In the genomic region with DNA sequence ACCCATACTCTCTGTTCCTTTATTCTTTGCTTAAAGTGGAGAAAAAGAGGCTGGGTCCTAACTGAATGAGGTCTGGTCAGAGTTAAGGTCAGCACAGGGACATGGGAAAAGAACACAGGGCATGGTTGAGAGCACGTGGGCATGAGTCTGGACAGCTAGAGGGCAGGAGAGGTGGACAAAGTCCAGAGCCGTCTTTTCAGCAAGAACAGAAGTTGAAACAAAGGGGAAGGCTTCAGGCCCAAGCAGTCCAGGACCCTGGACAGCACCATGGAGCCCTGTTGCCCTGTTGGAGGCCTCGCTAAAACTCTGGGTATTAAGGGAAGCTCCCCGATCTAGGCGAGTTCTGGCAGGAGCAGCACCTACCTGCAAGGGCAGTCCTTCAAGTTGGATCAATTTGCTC, we compare ENCODE assay signal across 11 cellular contexts. TPM values are rescaled to one million over a fixed set of nuclear protein-coding genes. Genes with fewer than 3 reads are reported as not detected.
A peak's percentile ranks its signal among the peaks of the same experiment; 100 is the strongest.
DNase-seq lines count a peak whose midpoint lies in the region; ATAC-seq, FAIRE-seq and TF ChIP-seq lines count a peak whose summit lies in the region.
"Had no signal": no experiment of that assay in that cellular context is flagged by ENCODE, and none has a peak within 500 bp of the region (broad histone marks: within the 10 kb centered on the region; RNA-seq: fewer than 3 reads in every experiment).

No MANE protein-coding gene starts in this region.

- H3K4me3 Mint-ChIP-seq in osteocyte (ENCODE audit: unreplicated experiment), result no peak overlapping the region
- H3K4me3 Mint-ChIP-seq: immature natural killer cell had no signal

- no peak overlapping the region for H3K27ac Mint-ChIP-seq in osteocyte (ENCODE audit: unreplicated experiment)
- H3K27ac Mint-ChIP-seq: immature natural killer cell had no signal

- 53% methylated on average over 5 of the region's 5 CpGs for WGBS in suprapubic skin

- no peak for FAIRE-seq in frontal cortex (lab: Jason Lieb, UNC)

- no peaks in the 10 kb centered on the region for H3K9me3 Mint-ChIP-seq in osteocyte (ENCODE audit: unreplicated experiment)
- H3K9me3 Mint-ChIP-seq: immature natural killer cell had no signal

- no peaks in the 10 kb centered on the region for H3K27me3 Mint-ChIP-seq in osteocyte (ENCODE audit: unreplicated experiment)

- DNase-seq in HFF-Myc (ENCODE audit: extremely low read depth, low read depth) (peak; percentile 4), RWPE2 (ENCODE audit: low spot score) (no peak), fibroblast of peridontal ligament (ENCODE audit: extremely low read depth) (peak; percentile 33), osteocyte (ENCODE audit: extremely low spot score, unreplicated experiment) (peak; percentile 74), substantia nigra (lab: John Stamatoyannopoulos, UW) (no peak), frontal cortex (ENCODE audit: low spot score in 2 of 2) (no peak), suprapubic skin (ENCODE audit: low spot score in 2 of 2) (no peak)
- no peak for DNase-seq in activated CD8-positive, alpha-beta memory T cell treated with anti-CD3 and anti-CD28 coated beads, Interleukin-2, amount 50 U/mL, for 4 hours
- DNase-seq: immature natural killer cell, NCI-H1417 treated with DMSO at 0.1 percent for 48 hours had no signal

- no peak for TF ChIP-seq CTCF in HFF-Myc (IDR thresholded peaks at IDR 0.05; ENCODE audit: low read depth, low read length, missing control alignments)
- no peak for TF ChIP-seq CTCF in RWPE2 (IDR thresholded peaks at IDR 0.05; ENCODE audit: poor library complexity, severe bottlenecking)
- no peak for TF ChIP-seq CTCF in osteocyte (IDR thresholded peaks at IDR 0.05)
- no peak for TF ChIP-seq CTCF in suprapubic skin (IDR thresholded peaks at IDR 0.05)

- H3K4me1 ChIP-seq in RWPE2 (ENCODE audit: insufficient read depth, poor library complexity, severe bottlenecking) (no peaks in the 10 kb centered on the region), suprapubic skin (no peaks in the 10 kb centered on the region)
- H3K4me1 ChIP-seq: adrenal gland had no signal

- ATAC-seq in RWPE2 (ENCODE audit: low read depth), result peak; percentile 21; the same call in 1 of the 3 replicates

- no peaks in the 10 kb centered on the region for H3K9me3 ChIP-seq in RWPE2 (ENCODE audit: severe bottlenecking)
- H3K9me3 ChIP-seq in suprapubic skin, result no peaks in the 10 kb centered on the region
- H3K9me3 ChIP-seq: adrenal gland had no signal

- H3K4me1 Mint-ChIP-seq in osteocyte (ENCODE audit: unreplicated experiment), result no peaks in the 10 kb centered on the region
- H3K4me1 Mint-ChIP-seq: immature natural killer cell had no signal

- H3K36me3 ChIP-seq in RWPE2 (ENCODE audit: low read depth), result peaks cover 16% of the 10 kb centered on the region
- H3K36me3 ChIP-seq in suprapubic skin, result peaks cover 47% of the 10 kb centered on the region

- TF ChIP-seq EP300 in suprapubic skin (IDR thresholded peaks at IDR 0.05), result no peak

- H3K36me3 Mint-ChIP-seq in osteocyte (ENCODE audit: unreplicated experiment), result peaks cover 22% of the 10 kb centered on the region

- no peak overlapping the region for H3K4me3 ChIP-seq in HFF-Myc (replicated peaks; ENCODE audit: low read depth, low read length)
- no peak overlapping the region for H3K4me3 ChIP-seq in RWPE2 (ENCODE audit: severe bottlenecking)
- H3K4me3 ChIP-seq in suprapubic skin, result no peak overlapping the region
- H3K4me3 ChIP-seq: adrenal gland had no signal

- no peak overlapping the region for H3K27ac ChIP-seq in RWPE2 (ENCODE audit: poor library complexity, severe bottlenecking)
- H3K27ac ChIP-seq in substantia nigra (ENCODE audit: low read depth, low read length, poor library complexity, severe bottlenecking), result no peak overlapping the region
- no peak overlapping the region for H3K27ac ChIP-seq in suprapubic skin
- H3K27ac ChIP-seq: adrenal gland had no signal

- H3K27me3 ChIP-seq in RWPE2 (ENCODE audit: insufficient read depth, poor library complexity, severe bottlenecking), result no peaks in the 10 kb centered on the region
- H3K27me3 ChIP-seq in suprapubic skin, result no peaks in the 10 kb centered on the region
- H3K27me3 ChIP-seq: adrenal gland had no signal

- TF ChIP-seq POLR2A in suprapubic skin (IDR thresholded peaks at IDR 0.05), result no peak

RNA-seq across cellular contexts. Expression of a gene that starts 50.7 kb away (rescaled TPM):
- 6.3 and 8.5 TPM in 2 replicates for total RNA-seq in osteocyte
- 4.1 TPM for total RNA-seq in frontal cortex
- 1 to 10 TPM in 3 of 4 donors, under 1 TPM in 1; 0.76 to 3.4 (median 1.6) TPM for total RNA-seq in suprapubic skin

RNA-seq across cellular contexts. Expression of a gene that starts 56.4 kb away (rescaled TPM):
- 9.4 and 10.3 TPM in 2 replicates for total RNA-seq in osteocyte
- total RNA-seq in frontal cortex, result 44.0 TPM
- total RNA-seq in suprapubic skin, result 1 to 10 TPM; 1.1 to 8.9 (median 3.1) TPM

Comparison
In these comparisons a context has a peak if more than half of its experiments do, and no peak if none do; other contexts are left out.
1. DNase-seq: peak in HFF-Myc (single experiment), fibroblast of peridontal ligament (single experiment) and osteocyte (single experiment); none in RWPE2 (single experiment), substantia nigra (0 of 49), activated CD8-positive, alpha-beta memory T cell treated with anti-CD3 and anti-CD28 coated beads, Interleukin-2, amount 50 U/mL, for 4 hours (single experiment), frontal cortex (0 of 2) and suprapubic skin (0 of 2).